ENCODE assay signal across 24 cellular contexts in the genomic region with DNA sequence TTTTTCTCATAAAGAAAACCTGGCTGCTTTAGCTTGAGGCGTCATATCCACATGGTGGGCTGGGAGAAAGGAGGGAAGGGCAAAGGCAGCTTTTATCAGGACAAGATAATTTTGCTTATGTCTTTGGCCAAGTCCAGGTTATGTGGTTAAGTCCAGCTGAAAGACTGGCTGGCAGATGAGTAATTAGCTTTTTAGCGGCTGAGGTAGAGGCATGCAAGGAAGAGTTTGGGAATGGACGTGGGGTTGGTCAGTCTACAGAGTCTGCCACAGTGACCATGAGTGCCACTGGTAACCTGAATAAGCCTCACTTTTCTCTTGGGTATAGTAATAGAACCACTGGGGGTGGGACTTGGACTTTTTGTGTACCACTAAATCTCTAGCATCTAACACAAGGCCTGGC.
"Had no signal": no experiment of that assay in that cellular context is flagged by ENCODE, and none has a peak within 500 bp of the region (broad histone marks: within the 10 kb centered on the region; RNA-seq: fewer than 3 reads in every experiment).

No MANE protein-coding gene starts in this region.

- H3K4me1 Mint-ChIP-seq: neural progenitor cell had no signal

- H3K4me3 Mint-ChIP-seq: activated B cell treated with CpG ODN at 0.5 μM for 24 hours; activated CD4-positive, alpha-beta memory T cell treated with anti-CD3 and anti-CD28 coated beads for 36 hours; neural progenitor cell had no signal

- H3K27ac ChIP-seq: gastroesophageal sphincter, heart left ventricle, left ventricle myocardium inferior, neural progenitor cell, prostate gland, right atrium auricular region, tibial nerve, uterus had no signal

- H2AFZ ChIP-seq: neural progenitor cell had no signal

- H3K27me3 ChIP-seq: gastroesophageal sphincter, heart left ventricle, neural progenitor cell, right atrium auricular region, tibial nerve, uterus had no signal

- H3K4me1 ChIP-seq: neural progenitor cell, prostate gland, uterus had no signal

- H3K9ac ChIP-seq: neural progenitor cell had no signal

- DNase-seq: activated B cell treated with CpG ODN at 0.5 μM for 24 hours; activated CD4-positive, alpha-beta memory T cell treated with anti-CD3 and anti-CD28 coated beads for 36 hours; activated CD4-positive, alpha-beta T cell treated with anti-CD3 and anti-CD28 coated beads for 4 hours; activated naive CD4-positive, alpha-beta T cell treated with anti-CD3 and anti-CD28 coated beads, Interleukin-2, amount 50 U/mL, for 16 hours; activated T-cell treated with anti-CD3 and anti-CD28 coated beads, Interleukin-2, amount 50 U/mL, for 1 hour; amniotic stem cell; caudate nucleus; erythroblast; heart left ventricle; kidney; left ventricle myocardium inferior; naive B cell; stimulated activated CD4-positive, alpha-beta T cell treated with anti-CD3 and anti-CD28 coated beads, Interleukin-2, amount 100 ng/mL, for 24 hours; stimulated activated naive CD8-positive, alpha-beta T cell treated with anti-CD3 and anti-CD28 coated beads, Interleukin-15, Interleukin-2, amounts not matched to agents 100 U/mL and 50 U/mL, for 24 hours; substantia nigra; T-helper 1 cell; T-helper 9 cell; uterus had no signal

- H3K4me3 ChIP-seq: gastroesophageal sphincter, heart left ventricle, left ventricle myocardium inferior, neural progenitor cell, prostate gland, right atrium auricular region, tibial nerve, uterus had no signal

- H3K4me2 ChIP-seq: neural progenitor cell had no signal

- H3K9me3 ChIP-seq: gastroesophageal sphincter, heart left ventricle, left ventricle myocardium inferior, prostate gland, right atrium auricular region, tibial nerve, uterus had no signal

- ATAC-seq: gastroesophageal sphincter; heart left ventricle; stimulated activated naive CD8-positive, alpha-beta T cell treated with anti-CD3 and anti-CD28 coated beads, Interleukin-15, Interleukin-2, amounts not matched to agents 100 U/mL and 50 U/mL, for 24 hours had no signal

- H3K27ac Mint-ChIP-seq: activated B cell treated with CpG ODN at 0.5 μM for 24 hours; activated CD4-positive, alpha-beta memory T cell treated with anti-CD3 and anti-CD28 coated beads for 36 hours; activated T-helper 2 cell treated with anti-CD3 and anti-CD28 coated beads, Interferon-gamma antibody, Interleukin-2, Interleukin-4, amounts not matched to agents 10 μg/mL and 5 μg/mL and 100 μg/mL, durations not matched to agents 14 hours and 24 hours and 36 hours; neural progenitor cell had no signal

- H3K36me3 Mint-ChIP-seq: activated CD4-positive, alpha-beta memory T cell treated with anti-CD3 and anti-CD28 coated beads for 36 hours; naive B cell had no signal

- H3K27me3 Mint-ChIP-seq: activated B cell treated with CpG ODN at 0.5 μM for 24 hours; activated CD4-positive, alpha-beta memory T cell treated with anti-CD3 and anti-CD28 coated beads for 36 hours; naive B cell had no signal

- H3K9me3 Mint-ChIP-seq: activated CD4-positive, alpha-beta memory T cell treated with anti-CD3 and anti-CD28 coated beads for 36 hours; activated T-helper 2 cell treated with anti-CD3 and anti-CD28 coated beads, Interferon-gamma antibody, Interleukin-2, Interleukin-4, amounts not matched to agents 10 μg/mL and 5 μg/mL and 100 μg/mL, durations not matched to agents 14 hours and 24 hours and 36 hours had no signal

- H3K36me3 ChIP-seq: gastroesophageal sphincter, heart left ventricle, left ventricle myocardium inferior, neural progenitor cell, prostate gland, right atrium auricular region, tibial nerve, uterus had no signal
